ENCODE assay signal across 8 cellular contexts in genomic region chr1:66929691-66929998, GRCh38. TPM values are rescaled to one million over a fixed set of nuclear protein-coding genes. Genes with fewer than 3 reads are reported as not detected.
DNase-seq lines count a peak whose midpoint lies in the region; ATAC-seq, FAIRE-seq and TF ChIP-seq lines count a peak whose summit lies in the region.

No MANE protein-coding gene starts in this region.

- BruUV-seq in Calu3 (replicated peaks; lab: Mats Ljungman, UMichigan), result no TSS peak

- no peaks in the 10 kb centered on the region for H3K27me3 Mint-ChIP-seq in Calu3 (ENCODE audit: unreplicated experiment)

- no peak for FAIRE-seq in pancreas (lab: Jason Lieb, UNC)
- no peak for FAIRE-seq in GM12891 (lab: Jason Lieb, UNC)

- peak overlapping the region; percentile 77 for H3K4me3 Mint-ChIP-seq in Calu3 (ENCODE audit: low read depth, unreplicated experiment)

- H3K27me3 ChIP-seq in pancreas, result no peaks in the 10 kb centered on the region

- no peaks in the 10 kb centered on the region for H3K4me1 Mint-ChIP-seq in Calu3 (ENCODE audit: low read depth, unreplicated experiment)

- H3K4me1 ChIP-seq in pancreas, result peaks cover 10 to 15% (median 14%) of the 10 kb centered on the region in 3 donors

- peak overlapping the region; percentile 47 to 74 (median 66) for H3K4me3 ChIP-seq in pancreas

- DNase-seq in Calu3 (no peak), RWPE1 (ENCODE audit: low spot score) (no peak), epithelial cell of prostate (ENCODE audit: low read depth, low spot score) (no peak), pancreas (no peak), GM12891 (ENCODE audit: insufficient read length, low spot score) (no peak), NCI-H748 treated with DMSO at 0.1 percent for 48 hours (lab: John Stamatoyannopoulos, UW) (no peak)
- no peak for DNase-seq in activated effector memory CD4-positive, alpha-beta T cell treated with Interleukin-2 at 50 U/mL for 16 hours

- 4 to 5% methylated on average over 9 of the region's 9 CpGs for WGBS in pancreas, 2 donors

- peaks cover 58% of the 10 kb centered on the region for H3K36me3 Mint-ChIP-seq in Calu3 (ENCODE audit: insufficient read depth, unreplicated experiment)

- H3K27ac Mint-ChIP-seq in Calu3 (ENCODE audit: unreplicated experiment), result peak overlapping the region; percentile 85

- TF ChIP-seq CTCF in Calu3 (IDR thresholded peaks at IDR 0.05; ENCODE audit: unreplicated experiment), result no peak
- TF ChIP-seq CTCF in RWPE1 (conservative IDR thresholded peaks at IDR 0.05; ENCODE audit: low read depth), result no peak
- no peak for TF ChIP-seq CTCF in pancreas (IDR thresholded peaks at IDR 0.05)

- CTCF ChIA-PET in Calu3 (lab: Charles Lee), result interaction anchor here (1.3 kb wide), 1 partner anchor 26 kb away, joined by 3 read pairs; no protein-coding TSS in a partner anchor
- CTCF ChIA-PET in RWPE1 (lab: Yijun Ruan, JAX), result no interaction called here

- intact Hi-C loops in Calu3 (cut with micrococcal nuclease; ENCODE audit: unreplicated experiment) (no loop called here), pancreas (cut with DNase I) (no loop called here)

- no peaks in the 10 kb centered on the region for H3K9me3 Mint-ChIP-seq in Calu3 (ENCODE audit: low read depth, unreplicated experiment)

- no peaks in the 10 kb centered on the region for H3K36me3 ChIP-seq in pancreas

- TF ChIP-seq POLR2A in GM12891 (IDR thresholded peaks at IDR 0.05; ENCODE audit: low read depth, low read length), result no peak

- H3K9me3 ChIP-seq in pancreas, result no peaks in the 10 kb centered on the region

- H3K27ac ChIP-seq in RWPE1 (peak overlapping the region; percentile 97), epithelial cell of prostate (peak overlapping the region; percentile 93), pancreas (peak overlapping the region; percentile 90 to 94 (median 90))

- POLR2A ChIA-PET in RWPE1 (lab: Yijun Ruan, JAX; ENCODE audit: low non-redundant PET), result interaction anchor here (0.7 kb wide), 1 partner anchor 277 kb away, joined by 3 read pairs; no protein-coding TSS in a partner anchor

- ATAC-seq in pancreas, result no peak
- ATAC-seq in HG03045 (IDR thresholded peaks at IDR 0.05; ENCODE audit: unreplicated experiment), result no peak

TF ChIP-seq in GM12891, 5 proteins besides CTCF, POLR2A, EP300 and RAD21:
- TF ChIP-seq TAF1 (IDR thresholded peaks at IDR 0.05; ENCODE audit: low read depth, low read length) (no peak), SPI1 (IDR thresholded peaks at IDR 0.05; ENCODE audit: low read depth, low read length) (no peak), PAX5 (IDR thresholded peaks at IDR 0.05; ENCODE audit: insufficient read depth, low read length, severe bottlenecking) (no peak), POU2F2 (IDR thresholded peaks at IDR 0.05; ENCODE audit: low read depth, low read length) (no peak), POLR2AphosphoS5 (IDR thresholded peaks at IDR 0.05; ENCODE audit: low read depth, low read length) (no peak)

RNA-seq across cellular contexts. Expression of gene MIER1, which starts 4.9 kb away (rescaled TPM):
- 27.4 and 29.5 TPM in 2 replicates for total RNA-seq in Calu3 (2022)
- total RNA-seq in pancreas, result 10 to 100 TPM in 3 of 6 donors, 1 to 10 TPM in 3; 8.0 to 17.5 (median 10.2) TPM
- 1 to 10 TPM; 5.2 to 9.5 TPM for polyA plus RNA-seq in pancreas
- 15.5 TPM for polyA plus RNA-seq in GM12891 (2012; ENCODE audit: low read depth, missing spikeins)

RNA-seq across cellular contexts. Expression of gene DNAI4, which starts 5.0 kb away (rescaled TPM):
- total RNA-seq in Calu3 (2022) (5.6 and 6.0 TPM in 2 replicates), pancreas (1 to 10 TPM; 3.5 to 6.7 (median 5.3) TPM)
- polyA plus RNA-seq in pancreas, result 1 to 10 TPM; 1.5 to 2.3 TPM
- 0.26 TPM for polyA plus RNA-seq in GM12891 (2012; ENCODE audit: low read depth, missing spikeins)
